35 cellular contexts compared by ENCODE assay signal in genomic region chr14:60800409-60800808, GRCh38.
"Had no signal": no experiment of that assay in that cellular context is flagged by ENCODE, and none has a peak within 500 bp of the region (broad histone marks: within the 10 kb centered on the region; RNA-seq: fewer than 3 reads in every experiment).

No MANE protein-coding gene starts in this region.

- DNase-seq: Karpas-422, Kasumi-1, KG1, MG63, MM.1S, MV-4-11, NCI-H1048, NCI-H1092, NCI-H1092 treated with DMSO at 0.1 percent for 48 hours, NCI-H1105, NCI-H1105 treated with DMSO at 0.1 percent for 48 hours, NCI-H1417, NCI-H1417 treated with DMSO at 0.1 percent for 48 hours, NCI-H1436, NCI-H1436 treated with DMSO at 0.1 percent for 48 hours, NCI-H146, NCI-H1694, NCI-H1694 treated with DMSO at 0.1 percent for 48 hours, NCI-H187, NCI-H187 treated with DMSO at 0.1 percent for 48 hours, NCI-H1930, NCI-H2029, NCI-H2029 treated with DMSO at 0.1 percent for 48 hours, NCI-H2081, NCI-H2081 treated with DMSO at 0.1 percent for 48 hours, NCI-H2107, NCI-H2171, NCI-H2171 treated with DMSO at 0.1 percent for 48 hours, NCI-H2227 treated with DMSO at 0.1 percent for 48 hours, NCI-H226, NCI-H345, NCI-H446, NCI-H446 treated with DMSO at 0.1 percent for 48 hours, NCI-H510A had no signal

- H3K27me3 ChIP-seq: MG63 had no signal

- H3K9me3 ChIP-seq: MG63 had no signal

- H3K27ac ChIP-seq: KMS-11 had no signal

- H3K4me3 ChIP-seq: MG63 had no signal

- H3K4me2 ChIP-seq: KMS-11 had no signal

- H3K9ac ChIP-seq: KMS-11 had no signal

- H3K36me3 ChIP-seq: MG63 had no signal
